ENCODE assay signal across 16 cellular contexts in genomic region chr17:8922923-8923322, GRCh38. TPM values are rescaled to one million over a fixed set of nuclear protein-coding genes. Genes with fewer than 3 reads are reported as not detected.
DNase-seq lines count a peak whose midpoint lies in the region; ATAC-seq and TF ChIP-seq lines count a peak whose summit lies in the region.
"Had no signal": no experiment of that assay in that cellular context is flagged by ENCODE, and none has a peak within 500 bp of the region (broad histone marks: within the 10 kb centered on the region; RNA-seq: fewer than 3 reads in every experiment).

No MANE protein-coding gene starts in this region.

- H3K27me3 ChIP-seq in heart right ventricle (peaks cover 0 to 27% (median 6%) of the 10 kb centered on the region in 7 donors), skeletal muscle tissue (ENCODE audit: control insufficient read depth in 3 of 3, insufficient read depth in 3 of 3, low read length in 3 of 3) (peaks cover 0 to 4% (median 0%) of the 10 kb centered on the region in 3 donors)

- H3K4me3 ChIP-seq in heart right ventricle (no peak overlapping the region), skeletal muscle tissue (ENCODE audit: low read length in 3 of 3) (no peak overlapping the region)
- H3K4me3 ChIP-seq: dorsolateral prefrontal cortex had no signal

- no peak for TF ChIP-seq CTCF in heart right ventricle (IDR thresholded peaks at IDR 0.05)

- DNase-seq in SIG-M5 treated with dmso at 0.1 percent for 504 hours (lab: John Stamatoyannopoulos, UW; ENCODE audit: unreplicated experiment) (peak; percentile 28), SIG-M5 (lab: John Stamatoyannopoulos, UW) (no peak), T-helper 17 cell (no peak), heart right ventricle (no peak), ureter (ENCODE audit: low spot score) (no peak), NCI-H526 treated with DMSO at 0.1 percent for 48 hours (lab: John Stamatoyannopoulos, UW) (no peak)
- DNase-seq in activated CD4-positive, alpha-beta T cell treated with anti-CD3 and anti-CD28 coated beads for 4 hours = no peak
- DNase-seq: activated CD4-positive, alpha-beta T cell treated with anti-CD3 and anti-CD28 coated beads for 48 hours; activated naive CD4-positive, alpha-beta T cell treated with anti-CD3 and anti-CD28 coated beads, Interleukin-2, amount 10 ng/mL, durations not matched to agents 7 days and 5 days; dorsolateral prefrontal cortex; MM.1S had no signal

- no peak overlapping the region for H3K4me3 Mint-ChIP-seq in T-helper 17 cell
- H3K4me3 Mint-ChIP-seq: activated naive CD4-positive, alpha-beta T cell treated with anti-CD3 and anti-CD28 coated beads, Interleukin-2, amount 10 ng/mL, durations not matched to agents 7 days and 5 days; memory B cell had no signal

- 76 to 84% methylated on average over 4 of the region's 4 CpGs for WGBS in heart right ventricle, 2 donors

- H3K27ac ChIP-seq in heart right ventricle = peak overlapping the region in 3 of 10 donors; percentile 31 to 86 (median 51)
- peak overlapping the region; percentile 25 for H3K27ac ChIP-seq in skeletal muscle tissue (ENCODE audit: low read depth, low read length)
- H3K27ac ChIP-seq: 22Rv1 had no signal

- peaks cover 4% of the 10 kb centered on the region for H3K4me1 Mint-ChIP-seq in T-helper 17 cell

- peaks cover 6% of the 10 kb centered on the region for H3K9me3 ChIP-seq in T-helper 17 cell (ENCODE audit: control insufficient read depth, low read length, poor library complexity, severe bottlenecking)
- H3K9me3 ChIP-seq in heart right ventricle = peaks cover 0 to 28% (median 17%) of the 10 kb centered on the region in 11 donors
- peaks cover 0 to 10% (median 6%) of the 10 kb centered on the region in 3 donors for H3K9me3 ChIP-seq in skeletal muscle tissue (ENCODE audit: control insufficient read depth in 3 of 3, low read length in 3 of 3)

- intact Hi-C loops in heart right ventricle (cut with DNase I) = no loop called here

- peaks cover 4% of the 10 kb centered on the region for H3K36me3 Mint-ChIP-seq in T-helper 17 cell (ENCODE audit: low read depth)

- no peak overlapping the region for H3K9ac ChIP-seq in skeletal muscle tissue (ENCODE audit: low read depth in 1 of 3, low read length in 3 of 3)

- ATAC-seq in T-helper 17 cell = no peak
- peak in 6 of 8 donors; percentile 31 to 81 (median 58) for ATAC-seq in heart right ventricle

- H3K27me3 Mint-ChIP-seq in T-helper 17 cell = no peaks in the 10 kb centered on the region
- H3K27me3 Mint-ChIP-seq: activated naive CD4-positive, alpha-beta T cell treated with anti-CD3 and anti-CD28 coated beads, Interleukin-2, amount 10 ng/mL, durations not matched to agents 7 days and 5 days; memory B cell had no signal

- H3K27ac Mint-ChIP-seq in T-helper 17 cell = peak overlapping the region; percentile 55
- H3K27ac Mint-ChIP-seq: memory B cell had no signal

- H3K36me3 ChIP-seq in heart right ventricle = peaks cover 0 to 2% (median 0%) of the 10 kb centered on the region in 9 donors
- no peaks in the 10 kb centered on the region for H3K36me3 ChIP-seq in skeletal muscle tissue (ENCODE audit: control insufficient read depth in 3 of 3, insufficient read depth in 3 of 3, low read length in 3 of 3)

- H3K4me1 ChIP-seq in heart right ventricle (peaks cover 0 to 37% (median 0%) of the 10 kb centered on the region in 9 donors), skeletal muscle tissue (ENCODE audit: control insufficient read depth in 3 of 3, insufficient read depth in 3 of 3, low read length in 3 of 3) (no peaks in the 10 kb centered on the region)

RNA-seq across cellular contexts. Expression of gene PIK3R5, which starts 42.6 kb away (rescaled TPM):
- total RNA-seq in T-helper 17 cell (100 to 1,000 TPM; 164 to 177 TPM), heart right ventricle (10 to 100 TPM in 1 of 10 donors, 1 to 10 TPM in 7, under 1 TPM in 2; 0.66 to 10.1 (median 2.4) TPM), skeletal muscle tissue (2.1 TPM), ureter (8.4 TPM)
- polyA plus RNA-seq in heart right ventricle = 1 to 10 TPM; 1.4 to 2.0 TPM
- total RNA-seq: glomerular endothelial cell, pulmonary artery endothelial cell had no signal

RNA-seq across cellular contexts. Expression of gene PIK3R6, which starts 55.4 kb away (rescaled TPM):
- total RNA-seq in T-helper 17 cell (under 1 TPM; 0.67 to 0.83 TPM), heart right ventricle (1 to 10 TPM in 5 of 10 donors, under 1 TPM in 5; 0.32 to 3.4 (median 1.0) TPM), skeletal muscle tissue (0.52 TPM), ureter (1.7 TPM)
- polyA plus RNA-seq in heart right ventricle = 1 to 10 TPM in 1 of 2 donors, under 1 TPM in 1; 0.58 to 1.5 TPM
- total RNA-seq: pulmonary artery endothelial cell had no signal

Comparison
In these comparisons a context has a peak if more than half of its experiments do, and no peak if none do; other contexts are left out.
1. RNA of gene PIK3R5, which starts 42.6 kb away (total RNA-seq): 164 to 177 TPM in T-helper 17 cell; 8.4 TPM in ureter (single experiment), 0.66 to 10.1 TPM in heart right ventricle and 2.1 TPM in skeletal muscle tissue (single experiment); every median in the first group is over 10 times any median in the second.